ENCODE assay signal across 8 cellular contexts in genomic region chrX:13693341-13693871, GRCh38. TPM values are rescaled to one million over a fixed set of nuclear protein-coding genes. Genes with fewer than 3 reads are reported as not detected.
DNase-seq lines count a peak whose midpoint lies in the region; ATAC-seq and TF ChIP-seq lines count a peak whose summit lies in the region.

No MANE protein-coding gene starts in this region.

- peaks cover 10% of the 10 kb centered on the region for H3K36me3 Mint-ChIP-seq in activated T-cell treated with anti-CD3 and anti-CD28 coated beads, Interleukin-2, amount 50 U/mL, for 4 hours (ENCODE audit: insufficient read depth)
- peaks cover 69% of the 10 kb centered on the region for H3K36me3 Mint-ChIP-seq in activated T-helper 17 cell treated with anti-CD3 and anti-CD28 coated beads, Interleukin-2, amount 50 U/mL, for 72 hours (ENCODE audit: low read depth)
- H3K36me3 Mint-ChIP-seq in immature natural killer cell, result no peaks in the 10 kb centered on the region

- peaks cover 72% of the 10 kb centered on the region for H3K4me1 Mint-ChIP-seq in activated T-cell treated with anti-CD3 and anti-CD28 coated beads, Interleukin-2, amount 50 U/mL, for 4 hours (ENCODE audit: low read depth)
- H3K4me1 Mint-ChIP-seq in activated T-helper 17 cell treated with anti-CD3 and anti-CD28 coated beads, Interleukin-2, amount 50 U/mL, for 72 hours, result peaks cover 35% of the 10 kb centered on the region
- H3K4me1 Mint-ChIP-seq in immature natural killer cell, result peaks cover 84 to 92% of the 10 kb centered on the region in 2 donors

- H3K4me3 ChIP-seq in upper lobe of left lung, result no peak overlapping the region
- no peak overlapping the region for H3K4me3 ChIP-seq in MG63

- no peak for TF ChIP-seq EP300 in upper lobe of left lung (IDR thresholded peaks at IDR 0.05)

- no peak for ATAC-seq in activated T-cell treated with anti-CD3 and anti-CD28 coated beads, Interleukin-2, amount 50 U/mL, for 4 hours
- no peak for ATAC-seq in activated T-helper 17 cell treated with anti-CD3 and anti-CD28 coated beads, Interleukin-2, amount 50 U/mL, for 72 hours (replicated peaks)
- ATAC-seq in upper lobe of left lung (ENCODE audit: low FRiP score in 2 of 2), result no peak
- ATAC-seq in HG03469 (IDR thresholded peaks at IDR 0.05; ENCODE audit: unreplicated experiment), result no peak

- no peak for TF ChIP-seq CTCF in upper lobe of left lung (IDR thresholded peaks at IDR 0.05)

- 39 to 55% methylated on average over 4 to 6 of the region's 6 CpGs for WGBS in upper lobe of left lung, 2 donors

- no peaks in the 10 kb centered on the region for H3K9me3 Mint-ChIP-seq in activated T-cell treated with anti-CD3 and anti-CD28 coated beads, Interleukin-2, amount 50 U/mL, for 4 hours
- H3K9me3 Mint-ChIP-seq in activated T-helper 17 cell treated with anti-CD3 and anti-CD28 coated beads, Interleukin-2, amount 50 U/mL, for 72 hours, result no peaks in the 10 kb centered on the region
- H3K9me3 Mint-ChIP-seq in immature natural killer cell, result peaks cover 0 to 2% (median 0%) of the 10 kb centered on the region in 6 donors

- no peaks in the 10 kb centered on the region for H3K9me3 ChIP-seq in upper lobe of left lung
- no peaks in the 10 kb centered on the region for H3K9me3 ChIP-seq in MG63

- DNase-seq in activated T-cell treated with anti-CD3 and anti-CD28 coated beads, Interleukin-2, amount 50 U/mL, for 4 hours, result no peak
- no peak for DNase-seq in activated T-cell treated with anti-CD3 and anti-CD28 coated beads, Interleukin-2, amount 50 U/mL, for 1 hour
- DNase-seq in immature natural killer cell, result no peak
- no peak for DNase-seq in upper lobe of left lung
- DNase-seq in MG63, result no peak
- no peak for DNase-seq in GDM1 (lab: John Stamatoyannopoulos, UW)

- H3K4me3 Mint-ChIP-seq in activated T-cell treated with anti-CD3 and anti-CD28 coated beads, Interleukin-2, amount 50 U/mL, for 4 hours, result peak overlapping the region; percentile 45
- peak overlapping the region; percentile 95 for H3K4me3 Mint-ChIP-seq in activated T-helper 17 cell treated with anti-CD3 and anti-CD28 coated beads, Interleukin-2, amount 50 U/mL, for 72 hours
- H3K4me3 Mint-ChIP-seq in immature natural killer cell, result peak overlapping the region; percentile 68 to 87 (median 81)

- peak overlapping the region; percentile 74 for H3K27ac Mint-ChIP-seq in activated T-helper 17 cell treated with anti-CD3 and anti-CD28 coated beads, Interleukin-2, amount 50 U/mL, for 72 hours
- peak overlapping the region; percentile 82 to 96 (median 91) for H3K27ac Mint-ChIP-seq in immature natural killer cell

- H3K27ac ChIP-seq in upper lobe of left lung, result peak overlapping the region in 3 of 4 donors; percentile 1 to 27 (median 3)

- peaks cover 7 to 46% (median 21%) of the 10 kb centered on the region in 4 donors for H3K4me1 ChIP-seq in upper lobe of left lung

- no peak for TF ChIP-seq POLR2A in upper lobe of left lung (IDR thresholded peaks at IDR 0.05)

- H3K36me3 ChIP-seq in upper lobe of left lung (no peaks in the 10 kb centered on the region), MG63 (peaks cover 3% of the 10 kb centered on the region; the same call in 1 of the 2 replicates)

- H3K27me3 ChIP-seq in upper lobe of left lung (no peaks in the 10 kb centered on the region), MG63 (no peaks in the 10 kb centered on the region)

- no peaks in the 10 kb centered on the region for H3K27me3 Mint-ChIP-seq in activated T-cell treated with anti-CD3 and anti-CD28 coated beads, Interleukin-2, amount 50 U/mL, for 4 hours (ENCODE audit: low read depth)
- H3K27me3 Mint-ChIP-seq in activated T-helper 17 cell treated with anti-CD3 and anti-CD28 coated beads, Interleukin-2, amount 50 U/mL, for 72 hours, result no peaks in the 10 kb centered on the region
- H3K27me3 Mint-ChIP-seq in immature natural killer cell (ENCODE audit: low read depth in 3 of 3), result peaks cover 6 to 12% (median 11%) of the 10 kb centered on the region in 3 donors

RNA-seq across cellular contexts. Expression of gene RAB9A, which starts 4.5 kb away (rescaled TPM):
- total RNA-seq in activated T-cell treated with anti-CD3 and anti-CD28 coated beads, Interleukin-2, amount 50 U/mL, for 4 hours, result 10 to 100 TPM; 11.8 to 17.8 (median 17.3) TPM
- total RNA-seq in activated T-helper 17 cell treated with anti-CD3 and anti-CD28 coated beads, Interleukin-2, amount 50 U/mL, for 72 hours, result 10 to 100 TPM; 18.3 to 30.5 TPM
- 10 to 100 TPM; 45.8 to 70.2 (median 48.0) TPM for polyA plus RNA-seq in immature natural killer cell
- total RNA-seq in upper lobe of left lung, result 10 to 100 TPM; 12.6 to 38.4 (median 29.1) TPM
- 24.1 and 42.7 TPM in 2 replicates for total RNA-seq in MG63 (2014; rRNA removed; shearing (Covaris generic); ENCODE audit: low replicate concordance)

RNA-seq across cellular contexts. Expression of gene TCEANC, which starts 40.5 kb away (rescaled TPM):
- 1 to 10 TPM; 1.4 to 2.2 (median 1.4) TPM for total RNA-seq in activated T-cell treated with anti-CD3 and anti-CD28 coated beads, Interleukin-2, amount 50 U/mL, for 4 hours
- total RNA-seq in activated T-helper 17 cell treated with anti-CD3 and anti-CD28 coated beads, Interleukin-2, amount 50 U/mL, for 72 hours, result 1 to 10 TPM; 1.8 to 3.5 TPM
- 10 to 100 TPM in 1 of 3 donors, 1 to 10 TPM in 2; 5.8 to 10.8 (median 7.1) TPM for polyA plus RNA-seq in immature natural killer cell
- total RNA-seq in upper lobe of left lung, result 1 to 10 TPM; 2.4 to 8.9 (median 4.1) TPM
- total RNA-seq in MG63 (2014; rRNA removed; shearing (Covaris generic); ENCODE audit: low replicate concordance), result 1.5 and 10.0 TPM in 2 replicates

RNA-seq across cellular contexts. Expression of gene TRAPPC2, which starts 41.0 kb away (rescaled TPM):
- total RNA-seq in activated T-cell treated with anti-CD3 and anti-CD28 coated beads, Interleukin-2, amount 50 U/mL, for 4 hours, result 10 to 100 TPM; 11.7 to 19.9 (median 15.8) TPM
- 10 to 100 TPM; 21.1 to 23.4 TPM for total RNA-seq in activated T-helper 17 cell treated with anti-CD3 and anti-CD28 coated beads, Interleukin-2, amount 50 U/mL, for 72 hours
- 10 to 100 TPM; 48.8 to 60.1 (median 55.4) TPM for polyA plus RNA-seq in immature natural killer cell
- total RNA-seq in upper lobe of left lung, result 10 to 100 TPM in 4 of 6 donors, 1 to 10 TPM in 2; 6.3 to 18.0 (median 12.7) TPM
- total RNA-seq in MG63 (2014; rRNA removed; shearing (Covaris generic); ENCODE audit: low replicate concordance), result 14.6 and 38.0 TPM in 2 replicates

RNA-seq across cellular contexts. Expression of gene OFD1, which starts 41.1 kb away (rescaled TPM):
- 10 to 100 TPM; 20.0 to 26.8 (median 20.1) TPM for total RNA-seq in activated T-cell treated with anti-CD3 and anti-CD28 coated beads, Interleukin-2, amount 50 U/mL, for 4 hours
- total RNA-seq in activated T-helper 17 cell treated with anti-CD3 and anti-CD28 coated beads, Interleukin-2, amount 50 U/mL, for 72 hours, result 10 to 100 TPM; 27.8 to 61.7 TPM
- 10 to 100 TPM in 2 of 3 donors, 1 to 10 TPM in 1; 7.5 to 42.1 (median 22.6) TPM for polyA plus RNA-seq in immature natural killer cell
- total RNA-seq in upper lobe of left lung, result 10 to 100 TPM; 19.2 to 98.5 (median 37.0) TPM
- 9.6 and 38.4 TPM in 2 replicates for total RNA-seq in MG63 (2014; rRNA removed; shearing (Covaris generic); ENCODE audit: low replicate concordance)

Comparison
In these comparisons a context has a peak if more than half of its experiments do, and no peak if none do; other contexts are left out.
1. H3K4me3 Mint-ChIP-seq: peak in every context shown above with its lines; median percentile 95 in activated T-helper 17 cell treated with anti-CD3 and anti-CD28 coated beads, Interleukin-2, amount 50 U/mL, for 72 hours; 81 in immature natural killer cell; 45 in activated T-cell treated with anti-CD3 and anti-CD28 coated beads, Interleukin-2, amount 50 U/mL, for 4 hours.